10 cellular contexts compared by ENCODE assay signal in the genomic region with DNA sequence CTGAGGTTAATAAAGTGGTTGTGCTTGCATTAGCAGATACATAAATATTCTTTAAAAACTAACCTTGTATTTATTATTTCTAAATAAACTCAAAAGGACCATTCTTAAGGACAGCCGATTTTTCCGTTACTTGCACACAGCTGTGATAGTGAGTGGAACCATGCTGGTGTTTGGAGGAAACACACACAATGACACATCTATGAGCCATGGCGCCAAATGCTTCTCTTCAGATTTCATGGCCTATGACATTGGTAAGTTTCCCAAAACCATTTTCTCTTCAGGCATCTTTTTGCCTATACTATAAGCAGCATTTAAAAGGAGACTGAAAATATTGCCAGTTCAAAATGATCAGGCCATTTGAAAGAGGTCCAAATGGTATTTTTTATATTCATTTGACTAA.
DNase-seq lines count a peak whose midpoint lies in the region; ATAC-seq and TF ChIP-seq lines count a peak whose summit lies in the region.
"Had no signal": no experiment of that assay in that cellular context is flagged by ENCODE, and none has a peak within 500 bp of the region (broad histone marks: within the 10 kb centered on the region; RNA-seq: fewer than 3 reads in every experiment).

No MANE protein-coding gene starts in this region.

- TF ChIP-seq CTCF in choroid plexus epithelial cell (conservative IDR thresholded peaks at IDR 0.05; ENCODE audit: low read depth, low read length) (no peak), left lung (IDR thresholded peaks at IDR 0.05) (no peak)

- peak; percentile 16 for DNase-seq in EL
- DNase-seq in LHCN-M2 (ENCODE audit: low read depth): peak; percentile 11
- peak; percentile 25 for DNase-seq in choroid plexus epithelial cell (ENCODE audit: low read depth)
- DNase-seq in left lung: no peak
- no peak for DNase-seq in NCI-H1694 treated with DMSO at 0.1 percent for 48 hours (lab: John Stamatoyannopoulos, UW)
- DNase-seq: Right ventricle myocardium superior had no signal

- H3K36me3 ChIP-seq in left lung: peaks cover 0 to 36% of the 10 kb centered on the region in 2 donors

- peaks cover 0 to 13% of the 10 kb centered on the region in 2 donors for H3K4me1 ChIP-seq in left lung

- intact Hi-C loops in left lung (cut with DNase I): no loop called here

- no peaks in the 10 kb centered on the region for H3K27me3 ChIP-seq in left lung

- ATAC-seq in left lung (peak; percentile 35), HG03045 (IDR thresholded peaks at IDR 0.05; ENCODE audit: unreplicated experiment) (no peak), GM18867 (IDR thresholded peaks at IDR 0.05; ENCODE audit: unreplicated experiment) (no peak)

- no peaks in the 10 kb centered on the region for H3K9me3 ChIP-seq in left lung
- H3K9me3 ChIP-seq: A549 had no signal

- no peak overlapping the region for H3K27ac ChIP-seq in left lung
- H3K27ac ChIP-seq: A549, HL-60 had no signal

- no peak overlapping the region for H3K4me3 ChIP-seq in choroid plexus epithelial cell (ENCODE audit: low read depth, low read length)
- no peak overlapping the region for H3K4me3 ChIP-seq in left lung
- H3K4me3 ChIP-seq: A549 had no signal

Comparison
In these comparisons a context has a peak if more than half of its experiments do, and no peak if none do; other contexts are left out.
1. DNase-seq: peak in EL (single experiment), LHCN-M2 (single experiment) and choroid plexus epithelial cell (single experiment); none in left lung (0 of 2) and NCI-H1694 treated with DMSO at 0.1 percent for 48 hours (single experiment).